Comparison of ENCODE assay signal across 21 cellular contexts in the genomic region with DNA sequence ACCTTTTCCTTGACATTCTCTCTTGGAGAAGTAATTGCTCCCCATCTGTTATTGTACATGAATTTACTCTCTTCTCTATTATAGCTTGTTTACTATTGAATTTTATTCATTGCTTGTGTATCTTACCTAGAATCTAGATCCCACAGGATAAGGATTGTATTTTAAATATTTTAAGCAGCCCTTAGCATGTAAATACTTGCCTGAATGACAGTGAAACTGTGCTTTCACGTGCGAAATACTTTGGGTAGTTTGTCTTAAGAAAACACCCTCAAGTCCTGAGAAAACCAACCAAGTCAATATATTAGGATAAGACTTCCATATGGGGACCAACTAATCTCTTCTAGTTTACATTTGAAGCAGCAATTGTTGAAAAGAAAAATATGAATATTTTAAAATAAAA. TPM values are rescaled to one million over a fixed set of nuclear protein-coding genes. Genes with fewer than 3 reads are reported as not detected.
DNase-seq lines count a peak whose midpoint lies in the region; ATAC-seq and TF ChIP-seq lines count a peak whose summit lies in the region.
"Had no signal": no experiment of that assay in that cellular context is flagged by ENCODE, and none has a peak within 500 bp of the region (broad histone marks: within the 10 kb centered on the region; RNA-seq: fewer than 3 reads in every experiment).

No MANE protein-coding gene starts in this region.

- DNase-seq in activated T-cell treated with anti-CD3 and anti-CD28 coated beads, Interleukin-2, amount 50 U/mL, for 72 hours: no peak
- DNase-seq in activated T-cell treated with anti-CD3 and anti-CD28 coated beads for 4 hours (no peak), RWPE2 (ENCODE audit: low spot score) (no peak), epithelial cell of prostate (ENCODE audit: low read depth, low spot score) (no peak), type B pancreatic cell (ENCODE audit: extremely low spot score, unreplicated experiment) (no peak)
- no peak for DNase-seq in stimulated activated CD4-positive, alpha-beta T cell treated with anti-CD3 and anti-CD28 coated beads, Interleukin-2, amount 100 ng/mL, for 24 hours
- DNase-seq: CD4-positive, CD25-positive, alpha-beta regulatory T cell; MV-4-11; NCI-H1417 treated with DMSO at 0.1 percent for 48 hours; NCI-H2029; NCI-H2171; NCI-H446 treated with DMSO at 0.1 percent for 48 hours; NK-92 treated with Interleukin-12 subunit alpha and Interleukin-12 subunit beta, amount 100 ng/mL, for 24 hours had no signal

- no peak overlapping the region for H3K4me3 Mint-ChIP-seq in activated T-cell treated with anti-CD3 and anti-CD28 coated beads, Interleukin-2, amount 50 U/mL, for 72 hours
- H3K4me3 Mint-ChIP-seq in type B pancreatic cell: no peak overlapping the region
- H3K4me3 Mint-ChIP-seq: B cell; CD4-positive, CD25-positive, alpha-beta regulatory T cell had no signal

- TF ChIP-seq CTCF in RWPE2 (IDR thresholded peaks at IDR 0.05; ENCODE audit: poor library complexity, severe bottlenecking): no peak
- no peak for TF ChIP-seq CTCF in type B pancreatic cell (conservative IDR thresholded peaks at IDR 0.05)

- peaks cover 12% of the 10 kb centered on the region for H3K4me1 Mint-ChIP-seq in activated T-cell treated with anti-CD3 and anti-CD28 coated beads, Interleukin-2, amount 50 U/mL, for 72 hours (ENCODE audit: low read depth)
- H3K4me1 Mint-ChIP-seq in type B pancreatic cell (ENCODE audit: unreplicated experiment): peaks cover 9% of the 10 kb centered on the region

- no peaks in the 10 kb centered on the region for H3K27me3 ChIP-seq in RWPE2 (ENCODE audit: insufficient read depth, poor library complexity, severe bottlenecking)

- H3K27ac ChIP-seq in RWPE2 (ENCODE audit: poor library complexity, severe bottlenecking): peak overlapping the region; percentile 16
- peak overlapping the region; percentile 71 for H3K27ac ChIP-seq in epithelial cell of prostate
- H3K27ac ChIP-seq: 22Rv1, SK-N-MC had no signal

- H3K36me3 Mint-ChIP-seq in activated T-cell treated with anti-CD3 and anti-CD28 coated beads, Interleukin-2, amount 50 U/mL, for 72 hours (ENCODE audit: insufficient read depth in 2 of 2): peaks cover 1 to 6% of the 10 kb centered on the region in 2 donors
- H3K36me3 Mint-ChIP-seq in type B pancreatic cell: peaks cover 5% of the 10 kb centered on the region

- ATAC-seq in activated T-cell treated with anti-CD3 and anti-CD28 coated beads, Interleukin-2, amount 50 U/mL, for 72 hours (replicated peaks in 1 of 2): no peak
- ATAC-seq in RWPE2 (ENCODE audit: low read depth): no peak
- ATAC-seq in HG02938 (IDR thresholded peaks at IDR 0.05; ENCODE audit: unreplicated experiment): no peak
- ATAC-seq in HG03469 (IDR thresholded peaks at IDR 0.05; ENCODE audit: unreplicated experiment): no peak
- ATAC-seq: HCT116, K562, Right ventricle myocardium inferior had no signal

- peaks cover 9% of the 10 kb centered on the region for H3K36me3 ChIP-seq in RWPE2 (ENCODE audit: low read depth)

- H3K27ac Mint-ChIP-seq in activated T-cell treated with anti-CD3 and anti-CD28 coated beads, Interleukin-2, amount 50 U/mL, for 72 hours: peak overlapping the region; percentile 68
- peak overlapping the region; percentile 15 for H3K27ac Mint-ChIP-seq in type B pancreatic cell
- H3K27ac Mint-ChIP-seq: B cell had no signal

- no peaks in the 10 kb centered on the region for H3K9me3 Mint-ChIP-seq in activated T-cell treated with anti-CD3 and anti-CD28 coated beads, Interleukin-2, amount 50 U/mL, for 72 hours
- no peaks in the 10 kb centered on the region for H3K9me3 Mint-ChIP-seq in type B pancreatic cell
- H3K9me3 Mint-ChIP-seq: CD4-positive, CD25-positive, alpha-beta regulatory T cell had no signal

- no peaks in the 10 kb centered on the region for H3K9me3 ChIP-seq in RWPE2 (ENCODE audit: severe bottlenecking)

- H3K4me3 ChIP-seq in RWPE2 (ENCODE audit: severe bottlenecking): no peak overlapping the region
- H3K4me3 ChIP-seq: K562, SK-N-MC had no signal

- no peaks in the 10 kb centered on the region for H3K27me3 Mint-ChIP-seq in activated T-cell treated with anti-CD3 and anti-CD28 coated beads, Interleukin-2, amount 50 U/mL, for 72 hours (ENCODE audit: low read depth)
- H3K27me3 Mint-ChIP-seq in type B pancreatic cell: no peaks in the 10 kb centered on the region
- H3K27me3 Mint-ChIP-seq: B cell had no signal

- H3K4me1 ChIP-seq in RWPE2 (ENCODE audit: insufficient read depth, poor library complexity, severe bottlenecking): peaks cover 24% of the 10 kb centered on the region

RNA-seq across cellular contexts. Expression of gene ARPC5, which starts 15.3 kb away (rescaled TPM):
- 10 to 100 TPM; 79.1 to 80.1 TPM for total RNA-seq in activated T-cell treated with anti-CD3 and anti-CD28 coated beads, Interleukin-2, amount 50 U/mL, for 72 hours
- total RNA-seq in type B pancreatic cell (ENCODE audit: low replicate concordance): 83.5 and 94.3 TPM in 2 replicates

RNA-seq across cellular contexts. Expression of gene NCF2, which starts 30.1 kb away (rescaled TPM):
- total RNA-seq in activated T-cell treated with anti-CD3 and anti-CD28 coated beads, Interleukin-2, amount 50 U/mL, for 72 hours: 10 to 100 TPM; 22.6 to 29.5 TPM
- 0.68 and 2.2 TPM in 2 replicates for total RNA-seq in type B pancreatic cell (ENCODE audit: low replicate concordance)

RNA-seq across cellular contexts. Expression of gene APOBEC4, which starts 32.8 kb away (rescaled TPM):
- total RNA-seq in activated T-cell treated with anti-CD3 and anti-CD28 coated beads, Interleukin-2, amount 50 U/mL, for 72 hours: not detected
- not detected in 2 replicates for total RNA-seq in type B pancreatic cell (ENCODE audit: low replicate concordance)
- total RNA-seq: B cell; CD4-positive, CD25-positive, alpha-beta regulatory T cell; K562; Right ventricle myocardium inferior had no signal
